11 cellular contexts compared by ENCODE assay signal in the genomic region with DNA sequence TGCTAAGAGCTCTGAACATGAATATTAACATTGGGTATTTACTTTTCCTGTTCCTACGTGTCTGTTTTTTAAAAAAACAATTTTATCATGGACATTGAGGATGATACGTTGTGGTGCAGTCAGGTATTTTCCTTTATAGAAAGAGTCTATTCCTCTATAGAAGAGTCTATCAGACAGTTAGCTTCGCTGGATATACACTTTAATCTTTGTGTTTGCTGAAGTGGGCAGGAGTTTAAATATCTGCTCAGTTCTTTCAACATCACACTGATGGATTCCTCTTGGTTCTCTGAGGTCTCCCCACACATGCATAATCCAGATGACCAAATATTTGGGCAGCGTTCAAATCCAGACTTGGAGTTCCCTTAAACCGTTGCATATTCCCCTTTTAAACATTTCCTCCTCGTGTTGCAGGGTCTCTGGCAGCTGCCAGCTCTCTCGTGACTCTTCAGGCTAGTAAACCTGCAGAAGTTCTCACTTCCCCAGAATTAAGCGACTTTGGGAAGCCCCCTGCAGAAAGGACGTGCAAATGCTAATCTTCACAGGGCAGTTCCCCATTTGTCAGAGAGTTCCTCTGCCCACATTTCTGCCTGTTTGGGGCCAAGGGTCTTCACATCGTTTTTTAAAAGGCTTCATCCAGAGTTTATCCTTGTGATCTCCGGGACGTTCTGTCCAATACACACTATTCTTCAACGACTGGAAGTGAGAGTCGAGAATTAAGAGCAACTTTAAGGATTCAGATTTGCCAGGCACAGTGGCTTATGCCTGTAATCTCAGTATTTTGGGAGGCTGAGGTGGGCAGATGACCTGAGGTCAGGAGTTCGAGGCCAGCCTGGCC. TPM values are rescaled to one million over a fixed set of nuclear protein-coding genes. Genes with fewer than 3 reads are reported as not detected.
DNase-seq lines count a peak whose midpoint lies in the region; ATAC-seq, FAIRE-seq and TF ChIP-seq lines count a peak whose summit lies in the region.
"Had no signal": no experiment of that assay in that cellular context is flagged by ENCODE, and none has a peak within 500 bp of the region (broad histone marks: within the 10 kb centered on the region; RNA-seq: fewer than 3 reads in every experiment).

No MANE protein-coding gene starts in this region.

- no peak for TF ChIP-seq CTCF in K562 (IDR thresholded peaks at IDR 0.05 in 2 of 3, conservative IDR thresholded peaks at IDR 0.05 in 1 of 3; ENCODE audit: insufficient read depth in 2 of 3, low read depth in 1 of 3, low read length in 3 of 3)

- no TSS peak for BruUV-seq in K562 (replicated peaks; lab: Mats Ljungman, UMichigan)

- TF ChIP-seq EP300 in K562 (IDR thresholded peaks at IDR 0.05; ENCODE audit: low read length), result no peak

- H4K20me1 ChIP-seq in BLaER1 (no peaks in the 10 kb centered on the region), K562 (replicated peaks; ENCODE audit: control insufficient read depth, insufficient read depth, low read length) (no peaks in the 10 kb centered on the region)

- POLR2A ChIA-PET in K562 (lab: Yijun Ruan, JAX), result no interaction called here

- no peak for FAIRE-seq in K562 (lab: Jason Lieb, UNC)

- in situ Hi-C loops in K562 (cut with MboI), result no loop called here

- H3K27me3 ChIP-seq in BLaER1, result no peaks in the 10 kb centered on the region
- peaks cover 4 to 7% of the 10 kb centered on the region in 2 experiments; a peak in 4 of 5 replicates for H3K27me3 ChIP-seq in K562 (ENCODE audit: control insufficient read depth in 2 of 2, insufficient read depth in 2 of 2, low read length in 2 of 2)
- H3K27me3 ChIP-seq: BE2C had no signal

- CTCF ChIA-PET in K562 (lab: Yijun Ruan, JAX; ENCODE audit: low intra/inter-chr PET ratio), result no interaction called here

- WGBS in K562 (ENCODE audit: insufficient coverage, low coverage, missing lambda C conversion rate), result 0% methylated on average over 15 of the region's 15 CpGs

- TF ChIP-seq RAD21 in K562 (CRISPR knock-in tag; conservative IDR thresholded peaks at IDR 0.05 in 1 of 2, IDR thresholded peaks at IDR 0.05 in 1 of 2), result no peak

- H3K4me1 ChIP-seq in BLaER1 (peaks cover 35% of the 10 kb centered on the region), K562 (replicated peaks in 1 of 2; ENCODE audit: control insufficient read depth in 2 of 2, insufficient read depth in 2 of 2, low read length in 2 of 2) (no peaks in the 10 kb centered on the region)
- H3K4me1 ChIP-seq: BE2C had no signal

- no peak overlapping the region for H3K27ac ChIP-seq in BLaER1
- no peak overlapping the region for H3K27ac ChIP-seq in K562 (ENCODE audit: extremely low read depth, low read depth, low read length)
- H3K27ac ChIP-seq: HL-60 had no signal

- H3K36me3 ChIP-seq in BLaER1 (no peaks in the 10 kb centered on the region), K562 (ENCODE audit: control insufficient read depth, insufficient read depth, low read length) (no peaks in the 10 kb centered on the region)
- H3K36me3 ChIP-seq: BE2C had no signal

- H2AFZ ChIP-seq in K562 (ENCODE audit: low read depth, low read length), result no peak overlapping the region

- no peaks in the 10 kb centered on the region for H3K79me2 ChIP-seq in K562 (ENCODE audit: control insufficient read depth, insufficient read depth, low read length)

- ATAC-seq in GM19328 (IDR thresholded peaks at IDR 0.05; ENCODE audit: unreplicated experiment), result peak; percentile 72
- peak; percentile 76 for ATAC-seq in HG02981 (IDR thresholded peaks at IDR 0.05; ENCODE audit: unreplicated experiment)
- no peak for ATAC-seq in K562

- DNase-seq in K562 (ENCODE audit: extremely low read depth in 1 of 4, low spot score in 3 of 4), result no peak
- DNase-seq in stimulated activated naive CD4-positive, alpha-beta T cell (lab: John Stamatoyannopoulos, UW), result no peak
- DNase-seq in LoVo (ENCODE audit: low spot score), result no peak
- DNase-seq in NCI-H1105 treated with DMSO at 0.1 percent for 48 hours (lab: John Stamatoyannopoulos, UW), result no peak
- no peak for DNase-seq in SW 1271 (lab: John Stamatoyannopoulos, UW)
- DNase-seq: BE2C, retina had no signal

- H3K4me3 ChIP-seq in BLaER1 (no peak overlapping the region), K562 (no peak overlapping the region)

- no peak for TF ChIP-seq POLR2A in K562 (conservative IDR thresholded peaks at IDR 0.05)

- intact Hi-C loops in K562 (cut with micrococcal nuclease), result no loop called here

- H3K9ac ChIP-seq in BLaER1 (no peak overlapping the region), K562 (ENCODE audit: insufficient read depth in 1 of 2, low read depth in 2 of 2, low read length in 2 of 2) (no peak overlapping the region)

- H3K9me3 ChIP-seq in BLaER1 (peaks cover 10% of the 10 kb centered on the region), K562 (replicated peaks; ENCODE audit: control insufficient read depth, insufficient read depth, low read depth, low read length) (no peaks in the 10 kb centered on the region)
- H3K9me3 ChIP-seq: BE2C had no signal

- H3K4me2 ChIP-seq in BLaER1, result peak overlapping the region; percentile 1; the same call in 1 of the 2 replicates
- no peak overlapping the region for H3K4me2 ChIP-seq in K562 (ENCODE audit: insufficient read depth, low read length)

- H3K9me1 ChIP-seq in K562 (ENCODE audit: control insufficient read depth, insufficient read depth, low read length), result no peaks in the 10 kb centered on the region

TF ChIP-seq in K562, 482 proteins besides CTCF, POLR2A, EP300 and RAD21:
- TF ChIP-seq ZNF354B (CRISPR knock-in tag; IDR thresholded peaks at IDR 0.05) (no peak), HNRNPL (IDR thresholded peaks at IDR 0.05; ENCODE audit: low read depth, low read length) (no peak), KLF6 (CRISPR knock-in tag; IDR thresholded peaks at IDR 0.05; ENCODE audit: borderline replicate concordance) (no peak), SPI1 (IDR thresholded peaks at IDR 0.05; ENCODE audit: borderline replicate concordance, low read depth, low read length) (peak; percentile 32; the same call in 1 of the 2 replicates)

RNA-seq across cellular contexts. Expression of a gene that starts 20.5 kb away (rescaled TPM):
- total RNA-seq in K562 (2011; cell fraction: chromatin; rRNA removed; ENCODE audit: low replicate concordance), result 22.8 and 25.9 TPM in 2 replicates
- 18.4 and 20.2 TPM in 2 replicates for total RNA-seq in K562 (2011; cell fraction: nucleolus; rRNA removed)
- 19.2 and 21.9 TPM in 2 replicates for total RNA-seq in K562 (2011; cell fraction: nucleoplasm; rRNA removed)
- 6.5 and 6.9 TPM in 2 replicates for total RNA-seq in K562 (2014; rRNA removed)
- 3.4 and 3.6 TPM in 2 replicates for total RNA-seq in K562 (2014; rRNA removed; fragmentation: Illumina TruSeq; extraction: Trizol)
- 3.6 and 4.5 TPM in 2 replicates for total RNA-seq in K562 (2015; rRNA removed; fragmentation: Illumina TruSeq; extraction: Trizol)
- total RNA-seq in K562 (2021), result 10.5 and 11.0 TPM in 2 replicates
- 6.5 and 8.6 TPM in 2 replicates for polyA plus RNA-seq in K562 (2011; rRNA removed)
- polyA plus RNA-seq in K562 (2011; cell fraction: cytosol; rRNA removed), result 10.6 and 13.3 TPM in 2 replicates
- polyA plus RNA-seq in K562 (2011; cell fraction: nucleus; rRNA removed), result 8.7 and 13.2 TPM in 2 replicates
- 8.1 and 9.8 TPM in 2 replicates for polyA plus RNA-seq in K562 (2012)
- 7.2 and 8.7 TPM in 2 replicates for polyA plus RNA-seq in K562 (2014; fragmentation: Illumina TruSeq; extraction: Trizol)
- 1 to 10 TPM in 1 of 2 experiments, under 1 TPM in 1; 0.59 to 1.0 TPM for polyA plus RNA-seq in K562 (2014; fragmentation: Nextera tagmentation; extraction: Ambion mirVana)
- polyA plus RNA-seq in K562 (2014; rRNA removed), result 6.2 and 7.8 TPM in 2 replicates
- 9.8 and 11.9 TPM in 2 replicates for polyA minus RNA-seq in K562 (2011; rRNA and poly(A)+ RNA removed)
- polyA minus RNA-seq in K562 (2011; cell fraction: cytosol; rRNA and poly(A)+ RNA removed), result 2.5 and 5.4 TPM in 2 replicates
- 5.0 and 9.9 TPM in 2 replicates for polyA minus RNA-seq in K562 (2011; cell fraction: nucleus; rRNA and poly(A)+ RNA removed)

RNA-seq across cellular contexts. Expression of a gene that starts 20.5 kb away (rescaled TPM):
- total RNA-seq in K562 (2011; cell fraction: chromatin; rRNA removed; ENCODE audit: low replicate concordance), result 18.5 and 26.9 TPM in 2 replicates
- 18.0 and 21.3 TPM in 2 replicates for total RNA-seq in K562 (2011; cell fraction: nucleolus; rRNA removed)
- total RNA-seq in K562 (2011; cell fraction: nucleoplasm; rRNA removed), result 12.4 and 13.6 TPM in 2 replicates
- total RNA-seq in K562 (2014; rRNA removed) (17.7 and 19.8 TPM in 2 replicates), K562 (2014; rRNA removed; fragmentation: Illumina TruSeq; extraction: Trizol) (10.8 and 13.9 TPM in 2 replicates), K562 (2015; rRNA removed; fragmentation: Illumina TruSeq; extraction: Trizol) (15.2 TPM in 2 replicates), K562 (2021) (26.9 and 27.6 TPM in 2 replicates)
- polyA plus RNA-seq in K562 (2011; rRNA removed) (7.8 and 8.1 TPM in 2 replicates), K562 (2014; fragmentation: Illumina TruSeq; extraction: Trizol) (16.3 and 17.7 TPM in 2 replicates), K562 (2014; fragmentation: Nextera tagmentation; extraction: Ambion mirVana) (1 to 10 TPM in 1 of 2 experiments, under 1 TPM in 1; 0.61 to 2.6 TPM), K562 (2014; rRNA removed) (13.7 and 16.5 TPM in 2 replicates)
- 7.9 and 17.2 TPM in 2 replicates for polyA plus RNA-seq in K562 (2011; cell fraction: cytosol; rRNA removed)
- polyA plus RNA-seq in K562 (2011; cell fraction: nucleus; rRNA removed), result 3.3 and 5.1 TPM in 2 replicates
- 13.5 and 20.7 TPM in 2 replicates for polyA plus RNA-seq in K562 (2012)
- polyA minus RNA-seq in K562 (2011; rRNA and poly(A)+ RNA removed), result 6.7 and 10.2 TPM in 2 replicates
- 19.8 and 20.0 TPM in 2 replicates for polyA minus RNA-seq in K562 (2011; cell fraction: cytosol; rRNA and poly(A)+ RNA removed)
- 3.4 and 5.1 TPM in 2 replicates for polyA minus RNA-seq in K562 (2011; cell fraction: nucleus; rRNA and poly(A)+ RNA removed)
